In genomic region chr7:124033807-124034753, GRCh38 we compare ENCODE assay signal across 1 cellular context.
TF ChIP-seq lines count a peak whose summit lies in the region.

No MANE protein-coding gene starts in this region.

TF ChIP-seq in GM23338, 12 proteins besides CTCF, POLR2A, EP300 and RAD21 (continued from another document):
- TF ChIP-seq ZNF462 (CRISPR knock-in tag; IDR thresholded peaks at IDR 0.05), result no peak
- no peak for TF ChIP-seq EZH2phosphoT487 (IDR thresholded peaks at IDR 0.05; ENCODE audit: unreplicated experiment)
- no peak for TF ChIP-seq POLR2AphosphoS5 (IDR thresholded peaks at IDR 0.05; ENCODE audit: low read depth)
